ENCODE assay signal across 6 cellular contexts in genomic region chr1:214928574-214928973, GRCh38.
"Had no signal": no experiment of that assay in that cellular context is flagged by ENCODE, and none has a peak within 500 bp of the region (broad histone marks: within the 10 kb centered on the region; RNA-seq: fewer than 3 reads in every experiment).

No MANE protein-coding gene starts in this region.

- DNase-seq: IMR-90, KBM-7, KG1 had no signal

- H3K27ac ChIP-seq: HL-60 had no signal

- ATAC-seq: K562 had no signal

- H3K4me3 ChIP-seq: K562 had no signal

- FAIRE-seq: HTR-8/SVneo, K562 had no signal
